8 cellular contexts compared by ENCODE assay signal in the genomic region with DNA sequence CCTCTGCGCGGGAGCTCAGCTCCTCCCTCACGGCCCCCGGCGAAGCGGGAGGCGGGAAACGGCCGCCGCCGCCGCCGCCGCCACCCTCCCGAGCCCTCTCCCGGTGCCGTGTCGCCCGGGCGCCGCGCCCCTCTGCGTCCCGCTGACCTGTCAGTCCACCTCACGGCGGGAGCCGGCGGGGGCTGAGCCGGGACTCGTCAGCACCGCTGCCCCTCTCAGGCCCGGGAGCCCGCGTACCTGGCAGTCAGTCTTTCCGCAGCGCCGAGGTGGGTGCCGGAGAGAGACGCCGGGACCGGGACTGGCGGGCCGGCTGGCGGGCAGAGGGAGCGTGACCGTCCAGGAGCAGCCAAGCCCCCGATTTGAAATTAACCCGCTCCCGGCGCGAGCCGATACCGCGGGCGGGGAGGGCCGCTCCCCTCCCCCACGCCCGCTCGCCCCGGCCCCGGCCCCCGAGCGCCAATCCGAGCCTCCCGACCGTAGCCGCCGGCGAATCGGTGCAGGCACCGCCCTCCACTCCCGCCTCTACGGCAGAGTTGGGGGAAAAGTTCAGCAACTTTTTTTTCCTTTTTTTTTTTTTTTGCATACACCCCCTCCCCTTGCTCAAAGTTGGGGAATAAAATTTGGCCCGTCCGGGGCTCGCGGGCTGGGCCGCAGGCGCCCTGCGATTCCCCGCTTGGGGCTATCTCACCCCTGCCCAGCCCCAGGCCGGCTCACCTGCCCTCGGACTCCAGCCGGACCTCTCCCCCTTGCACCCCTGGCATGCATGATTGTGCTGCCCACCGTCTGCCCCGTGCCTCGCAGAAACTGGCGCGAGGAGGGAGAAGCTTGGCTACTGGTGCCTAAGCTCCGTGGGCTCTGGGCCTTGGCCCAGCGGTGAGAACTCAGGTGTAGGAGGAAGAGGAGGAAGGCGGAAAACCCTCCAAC. TPM values are rescaled to one million over a fixed set of nuclear protein-coding genes. Genes with fewer than 3 reads are reported as not detected.
A peak's percentile ranks its signal among the peaks of the same experiment; 100 is the strongest.
DNase-seq lines count a peak whose midpoint lies in the region; ATAC-seq and TF ChIP-seq lines count a peak whose summit lies in the region.

No MANE protein-coding gene starts in this region.

- H3K27ac ChIP-seq in CD4-positive, CD25-positive, alpha-beta regulatory T cell (ENCODE audit: insufficient read depth, low read length, poor library complexity, severe bottlenecking) = no peak overlapping the region
- peak overlapping the region; percentile 44 for H3K27ac ChIP-seq in RWPE2 (ENCODE audit: poor library complexity, severe bottlenecking)

- no peak for TF ChIP-seq CTCF in RWPE2 (IDR thresholded peaks at IDR 0.05; ENCODE audit: poor library complexity, severe bottlenecking)
- TF ChIP-seq CTCF in mucosa of descending colon (IDR thresholded peaks at IDR 0.05) = no peak
- no peak for TF ChIP-seq CTCF in type B pancreatic cell (conservative IDR thresholded peaks at IDR 0.05)

- peak overlapping the region; percentile 90 to 96 (median 92) for H3K4me3 Mint-ChIP-seq in CD4-positive, CD25-positive, alpha-beta regulatory T cell
- peak overlapping the region; percentile 92 for H3K4me3 Mint-ChIP-seq in dendritic cell treated with granulocyte-macrophage colony-stimulating factor and Interleukin-4, amounts not matched to agents 40 ng/mL and 50 ng/mL, for 4 days
- peak overlapping the region; percentile 97 for H3K4me3 Mint-ChIP-seq in type B pancreatic cell

- H3K36me3 ChIP-seq in CD4-positive, CD25-positive, alpha-beta regulatory T cell (ENCODE audit: control insufficient read depth, insufficient read depth, low read length) = no peaks in the 10 kb centered on the region
- peaks cover 23% of the 10 kb centered on the region for H3K36me3 ChIP-seq in RWPE2 (ENCODE audit: low read depth)
- no peaks in the 10 kb centered on the region for H3K36me3 ChIP-seq in mucosa of descending colon (ENCODE audit: low read depth)

- H3K4me3 ChIP-seq in CD4-positive, CD25-positive, alpha-beta regulatory T cell (ENCODE audit: low read depth, low read length) = peak overlapping the region; percentile 59
- H3K4me3 ChIP-seq in RWPE2 (ENCODE audit: severe bottlenecking) (peak overlapping the region; percentile 68), mucosa of descending colon (peak overlapping the region; percentile 32)

- peak; percentile 15 to 64 (median 21) for DNase-seq in CD4-positive, CD25-positive, alpha-beta regulatory T cell
- DNase-seq in RWPE2 (ENCODE audit: low spot score) (peak; percentile 75), mucosa of descending colon (peak; percentile 55 to 80 (median 76)), type B pancreatic cell (ENCODE audit: extremely low spot score, unreplicated experiment) (no peak), cortex of kidney (lab: John Stamatoyannopoulos, UW) (no peak)

- peaks cover 0 to 1% (median 0%) of the 10 kb centered on the region in 7 donors for H3K9me3 Mint-ChIP-seq in CD4-positive, CD25-positive, alpha-beta regulatory T cell
- H3K9me3 Mint-ChIP-seq in dendritic cell treated with granulocyte-macrophage colony-stimulating factor and Interleukin-4, amounts not matched to agents 40 ng/mL and 50 ng/mL, for 4 days = no peaks in the 10 kb centered on the region
- H3K9me3 Mint-ChIP-seq in type B pancreatic cell = no peaks in the 10 kb centered on the region

- peaks cover 3% of the 10 kb centered on the region for H3K27me3 ChIP-seq in CD4-positive, CD25-positive, alpha-beta regulatory T cell (ENCODE audit: control insufficient read depth, insufficient read depth, low read length)
- no peaks in the 10 kb centered on the region for H3K27me3 ChIP-seq in RWPE2 (ENCODE audit: insufficient read depth, poor library complexity, severe bottlenecking)

- H3K36me3 Mint-ChIP-seq in CD4-positive, CD25-positive, alpha-beta regulatory T cell = no peaks in the 10 kb centered on the region
- peaks cover 7% of the 10 kb centered on the region for H3K36me3 Mint-ChIP-seq in dendritic cell treated with granulocyte-macrophage colony-stimulating factor and Interleukin-4, amounts not matched to agents 40 ng/mL and 50 ng/mL, for 4 days (ENCODE audit: low read depth)
- no peaks in the 10 kb centered on the region for H3K36me3 Mint-ChIP-seq in type B pancreatic cell

- no peaks in the 10 kb centered on the region for H3K9me3 ChIP-seq in CD4-positive, CD25-positive, alpha-beta regulatory T cell (ENCODE audit: control insufficient read depth in 2 of 2, low read length in 2 of 2)
- H3K9me3 ChIP-seq in RWPE2 (ENCODE audit: severe bottlenecking) (no peaks in the 10 kb centered on the region), mucosa of descending colon (no peaks in the 10 kb centered on the region)

- H3K27ac Mint-ChIP-seq in CD4-positive, CD25-positive, alpha-beta regulatory T cell = no peak overlapping the region
- no peak overlapping the region for H3K27ac Mint-ChIP-seq in dendritic cell treated with granulocyte-macrophage colony-stimulating factor and Interleukin-4, amounts not matched to agents 40 ng/mL and 50 ng/mL, for 4 days
- H3K27ac Mint-ChIP-seq in type B pancreatic cell = peak overlapping the region; percentile 82

- H3K27me3 Mint-ChIP-seq in CD4-positive, CD25-positive, alpha-beta regulatory T cell = peaks cover 20% of the 10 kb centered on the region
- H3K27me3 Mint-ChIP-seq in dendritic cell treated with granulocyte-macrophage colony-stimulating factor and Interleukin-4, amounts not matched to agents 40 ng/mL and 50 ng/mL, for 4 days = peaks cover 13% of the 10 kb centered on the region
- H3K27me3 Mint-ChIP-seq in type B pancreatic cell = peaks cover 28% of the 10 kb centered on the region

- intact Hi-C loops in dendritic cell treated with granulocyte-macrophage colony-stimulating factor and Interleukin-4, amounts not matched to agents 40 ng/mL and 50 ng/mL, for 4 days (cut with micrococcal nuclease) = loop anchor here (2.0 to 5.0 kb wide), 2 partner anchors 125 to 164 kb away; partner anchors contain the start of gene ZDHHC13
- intact Hi-C loops in mucosa of descending colon (cut with DNase I, micrococcal nuclease) = no loop called here

- ATAC-seq in CD4-positive, CD25-positive, alpha-beta regulatory T cell (ENCODE audit: low read depth in 2 of 2) = peak; percentile 3 to 18
- peak; percentile 45 for ATAC-seq in GM19035 (IDR thresholded peaks at IDR 0.05; ENCODE audit: unreplicated experiment)
- ATAC-seq in HG03097 (IDR thresholded peaks at IDR 0.05; ENCODE audit: low FRiP score, unreplicated experiment) = peak; percentile 34
- ATAC-seq in RWPE2 (ENCODE audit: low read depth) = peak; percentile 11; the same call in 2 of the 3 replicates
- ATAC-seq in mucosa of descending colon = peak; percentile 76

- H3K4me1 Mint-ChIP-seq in CD4-positive, CD25-positive, alpha-beta regulatory T cell = peaks cover 8 to 41% (median 26%) of the 10 kb centered on the region in 4 donors
- H3K4me1 Mint-ChIP-seq in dendritic cell treated with granulocyte-macrophage colony-stimulating factor and Interleukin-4, amounts not matched to agents 40 ng/mL and 50 ng/mL, for 4 days (ENCODE audit: low read depth) = peaks cover 32% of the 10 kb centered on the region
- H3K4me1 Mint-ChIP-seq in type B pancreatic cell (ENCODE audit: unreplicated experiment) = peaks cover 14% of the 10 kb centered on the region

- H3K4me1 ChIP-seq in CD4-positive, CD25-positive, alpha-beta regulatory T cell (ENCODE audit: control insufficient read depth, insufficient read depth, low read length, poor library complexity, severe bottlenecking) = peaks cover 20% of the 10 kb centered on the region
- H3K4me1 ChIP-seq in RWPE2 (ENCODE audit: insufficient read depth, poor library complexity, severe bottlenecking) (peaks cover 28% of the 10 kb centered on the region), mucosa of descending colon (ENCODE audit: low read depth) (peaks cover 28% of the 10 kb centered on the region)

RNA-seq across cellular contexts. Expression of gene E2F8, which starts 0.8 kb away (rescaled TPM):
- total RNA-seq in CD4-positive, CD25-positive, alpha-beta regulatory T cell = 0.35 TPM
- polyA plus RNA-seq in CD4-positive, CD25-positive, alpha-beta regulatory T cell = under 1 TPM in 2 of 4 donors, not detected in 2; 0.25 to 0.33 TPM
- 10 to 100 TPM in 1 of 3 donors, 1 to 10 TPM in 2; 1.7 to 10.4 (median 5.1) TPM for total RNA-seq in mucosa of descending colon
- 4.3 and 12.2 TPM in 2 replicates for total RNA-seq in type B pancreatic cell (ENCODE audit: low replicate concordance)

RNA-seq across cellular contexts. Expression of gene CSRP3, which starts 39.7 kb away (rescaled TPM):
- not detected for total RNA-seq in CD4-positive, CD25-positive, alpha-beta regulatory T cell
- not detected for polyA plus RNA-seq in CD4-positive, CD25-positive, alpha-beta regulatory T cell
- total RNA-seq in mucosa of descending colon (under 1 TPM in 1 of 3 donors, not detected in 2; 0.94 TPM), type B pancreatic cell (ENCODE audit: low replicate concordance) (not detected in 2 replicates)

Comparison
In these comparisons a context has a peak if more than half of its experiments do, and no peak if none do; other contexts are left out.
1. ATAC-seq: peak in every context shown above with its lines; median percentile 76 in mucosa of descending colon; 45 in GM19035; 34 in HG03097; 11 in RWPE2; 10 in CD4-positive, CD25-positive, alpha-beta regulatory T cell.
2. DNase-seq: peak in CD4-positive, CD25-positive, alpha-beta regulatory T cell (3 of 3), RWPE2 (single experiment) and mucosa of descending colon (3 of 3); none in type B pancreatic cell (single experiment) and cortex of kidney (single experiment).
3. Peak in every context shown above with its lines, with median percentiles within 50 percentile points of each other: H3K4me3 ChIP-seq and H3K4me3 Mint-ChIP-seq.